16 cellular contexts compared by ENCODE assay signal in genomic region chr6:80535914-80536565, GRCh38.
DNase-seq lines count a peak whose midpoint lies in the region; ATAC-seq and TF ChIP-seq lines count a peak whose summit lies in the region.
"Had no signal": no experiment of that assay in that cellular context is flagged by ENCODE, and none has a peak within 500 bp of the region (broad histone marks: within the 10 kb centered on the region; RNA-seq: fewer than 3 reads in every experiment).

No MANE protein-coding gene starts in this region.

- no peak overlapping the region for H3K9ac ChIP-seq in H9 (ENCODE audit: extremely low read depth, insufficient read length, low read length)

- H3K18ac ChIP-seq in H9 (ENCODE audit: insufficient read length, low read depth, low read length): no peak overlapping the region

- H3K79me2 ChIP-seq in H9 (ENCODE audit: insufficient read depth, low read length): no peaks in the 10 kb centered on the region

- H2BK20ac ChIP-seq in H9 (ENCODE audit: low read depth, low read length, poor library complexity, severe bottlenecking): no peak overlapping the region

- no peaks in the 10 kb centered on the region for H3K27me3 ChIP-seq in H9 (ENCODE audit: insufficient read depth, low read length)
- H3K27me3 ChIP-seq: BE2C had no signal

- H2AK5ac ChIP-seq in H9 (ENCODE audit: insufficient read length, low read length): no peak overlapping the region

- no peak overlapping the region for H2BK12ac ChIP-seq in H9 (ENCODE audit: insufficient read length, low read depth, low read length)

- H3K9me3 Mint-ChIP-seq in activated CD8-positive, alpha-beta T cell treated with anti-CD3 and anti-CD28 coated beads, Interleukin-2, amount 10 ng/mL, durations not matched to agents 7 days and 5 days (ENCODE audit: insufficient read depth): peaks cover 7% of the 10 kb centered on the region
- H3K9me3 Mint-ChIP-seq in activated CD8-positive, alpha-beta T cell treated with anti-CD3 and anti-CD28 coated beads for 36 hours: peaks cover 3% of the 10 kb centered on the region
- H3K9me3 Mint-ChIP-seq in effector memory CD8-positive, alpha-beta T cell: peaks cover 0 to 6% of the 10 kb centered on the region in 2 donors
- H3K9me3 Mint-ChIP-seq in H9: peaks cover 6% of the 10 kb centered on the region in 2 experiments

- intact Hi-C loops in activated CD8-positive, alpha-beta T cell treated with anti-CD3 and anti-CD28 coated beads for 36 hours (cut with micrococcal nuclease): no loop called here

- no peak overlapping the region for H3K4me2 ChIP-seq in H9 (ENCODE audit: insufficient read depth, insufficient read length, low read length)

- H3K36me3 Mint-ChIP-seq in activated CD8-positive, alpha-beta T cell treated with anti-CD3 and anti-CD28 coated beads, Interleukin-2, amount 10 ng/mL, durations not matched to agents 7 days and 5 days (ENCODE audit: low read depth): peaks cover 2% of the 10 kb centered on the region
- no peaks in the 10 kb centered on the region for H3K36me3 Mint-ChIP-seq in activated CD8-positive, alpha-beta T cell treated with anti-CD3 and anti-CD28 coated beads for 36 hours (ENCODE audit: low read depth)
- no peaks in the 10 kb centered on the region for H3K36me3 Mint-ChIP-seq in effector memory CD8-positive, alpha-beta T cell (ENCODE audit: insufficient read depth)
- peaks cover 0 to 17% (median 11%) of the 10 kb centered on the region in 3 experiments; a peak in 3 of 7 replicates for H3K36me3 Mint-ChIP-seq in H9 (ENCODE audit: insufficient read depth in 1 of 3, low read depth in 3 of 3)

- H3K23me2 ChIP-seq in H9 (ENCODE audit: insufficient read length, low read depth, low read length, poor library complexity, severe bottlenecking): no peaks in the 10 kb centered on the region

- H3K4me1 ChIP-seq in H9 (ENCODE audit: insufficient read depth, low read length): no peaks in the 10 kb centered on the region
- H3K4me1 ChIP-seq: BE2C had no signal

- H4K91ac ChIP-seq in H9 (ENCODE audit: insufficient read length, low read depth, low read length): no peak overlapping the region

- POLR2A ChIA-PET in activated CD8-positive, alpha-beta T cell treated with anti-CD3 and anti-CD28 coated beads, Interleukin-2, amount 10 ng/mL, durations not matched to agents 7 days and 5 days (lab: Charles Lee): no interaction called here
- POLR2A ChIA-PET in activated CD8-positive, alpha-beta T cell treated with anti-CD3 and anti-CD28 coated beads for 36 hours (lab: Charles Lee): interaction anchor here (0.7 kb wide), 1 partner anchor 10 kb away, joined by 4 read pairs; no protein-coding TSS in a partner anchor

- no peak overlapping the region for H2BK120ac ChIP-seq in H9 (ENCODE audit: low read depth, low read length, poor library complexity, severe bottlenecking)

- CTCF ChIA-PET in activated CD8-positive, alpha-beta T cell treated with anti-CD3 and anti-CD28 coated beads, Interleukin-2, amount 10 ng/mL, durations not matched to agents 7 days and 5 days (lab: Charles Lee): interaction anchor here (1.0 kb wide), 1 partner anchor 13 kb away, joined by 3 read pairs; no protein-coding TSS in a partner anchor
- CTCF ChIA-PET in activated CD8-positive, alpha-beta T cell treated with anti-CD3 and anti-CD28 coated beads for 36 hours (lab: Charles Lee): no interaction called here

- no peaks in the 10 kb centered on the region for H4K20me1 ChIP-seq in H9 (ENCODE audit: control insufficient read depth, insufficient read depth, insufficient read length)

- H3K27me3 Mint-ChIP-seq in activated CD8-positive, alpha-beta T cell treated with anti-CD3 and anti-CD28 coated beads, Interleukin-2, amount 10 ng/mL, durations not matched to agents 7 days and 5 days (ENCODE audit: low read depth): no peaks in the 10 kb centered on the region
- peaks cover 5% of the 10 kb centered on the region for H3K27me3 Mint-ChIP-seq in activated CD8-positive, alpha-beta T cell treated with anti-CD3 and anti-CD28 coated beads for 36 hours
- peaks cover 0 to 9% of the 10 kb centered on the region in 2 donors for H3K27me3 Mint-ChIP-seq in effector memory CD8-positive, alpha-beta T cell
- peaks cover 2% of the 10 kb centered on the region; the same call in 1 of the 2 replicates for H3K27me3 Mint-ChIP-seq in H9 (ENCODE audit: low read depth)
- H3K27me3 Mint-ChIP-seq: dendritic cell treated with granulocyte-macrophage colony-stimulating factor and Interleukin-4, amounts not matched to agents 40 ng/mL and 50 ng/mL, for 4 days had no signal

- H3T11ph ChIP-seq in H9 (ENCODE audit: low read length): no peak overlapping the region

- no peak overlapping the region for H3K4ac ChIP-seq in H9 (ENCODE audit: low read depth, low read length)

- DNase-seq in activated CD8-positive, alpha-beta T cell treated with anti-CD3 and anti-CD28 coated beads, Interleukin-2, amount 10 ng/mL, durations not matched to agents 7 days and 5 days: no peak
- DNase-seq in activated CD8-positive, alpha-beta T cell treated with anti-CD3 and anti-CD28 coated beads for 36 hours: no peak
- DNase-seq in NCI-H2171 (lab: John Stamatoyannopoulos, UW) (peak; percentile 2), epithelial cell of esophagus (ENCODE audit: low read depth) (peak; percentile 89), skeletal muscle cell (ENCODE audit: low read depth) (peak; percentile 60), T-helper 1 cell (no peak), H9 (no peak)
- DNase-seq in effector memory CD8-positive, alpha-beta T cell: no peak
- DNase-seq: BE2C; KG1; NCI-H2081; NK-92 treated with Interleukin-12 subunit alpha and Interleukin-12 subunit beta, amount 100 ng/mL, for 24 hours; posterior cingulate gyrus had no signal

- no peak overlapping the region for H4K8ac ChIP-seq in H9 (replicated peaks; ENCODE audit: insufficient read length, low read depth, low read length)

- H2BK15ac ChIP-seq in H9 (ENCODE audit: low read depth, low read length): no peak overlapping the region

- no peak overlapping the region for H3K23ac ChIP-seq in H9 (ENCODE audit: insufficient read length, low read depth, low read length)

- H3K56ac ChIP-seq in H9 (ENCODE audit: insufficient read length, low read depth, low read length): no peak overlapping the region

- no peak overlapping the region for H4K5ac ChIP-seq in H9 (ENCODE audit: insufficient read length, low read depth, low read length)

- no peaks in the 10 kb centered on the region for H3K9me3 ChIP-seq in H9 (ENCODE audit: control insufficient read depth, low read depth, low read length)
- H3K9me3 ChIP-seq: BE2C had no signal

- H3K4me3 ChIP-seq in epithelial cell of esophagus (ENCODE audit: low read length) (no peak overlapping the region), skeletal muscle cell (ENCODE audit: low read depth, low read length) (no peak overlapping the region)
- H3K4me3 ChIP-seq: SK-N-MC had no signal

- no peak overlapping the region for H2BK5ac ChIP-seq in H9 (ENCODE audit: insufficient read length, low read length)

- no peaks in the 10 kb centered on the region for H3K4me1 Mint-ChIP-seq in activated CD8-positive, alpha-beta T cell treated with anti-CD3 and anti-CD28 coated beads, Interleukin-2, amount 10 ng/mL, durations not matched to agents 7 days and 5 days (ENCODE audit: low read depth)
- peaks cover under 1% of the 10 kb centered on the region for H3K4me1 Mint-ChIP-seq in activated CD8-positive, alpha-beta T cell treated with anti-CD3 and anti-CD28 coated beads for 36 hours (ENCODE audit: low read depth)
- no peaks in the 10 kb centered on the region for H3K4me1 Mint-ChIP-seq in effector memory CD8-positive, alpha-beta T cell (ENCODE audit: low read depth in 2 of 2)
- no peaks in the 10 kb centered on the region; a peak in 1 of 4 replicates for H3K4me1 Mint-ChIP-seq in H9

- peak overlapping the region; percentile 55 for H3K27ac Mint-ChIP-seq in activated CD8-positive, alpha-beta T cell treated with anti-CD3 and anti-CD28 coated beads, Interleukin-2, amount 10 ng/mL, durations not matched to agents 7 days and 5 days
- no peak overlapping the region for H3K27ac Mint-ChIP-seq in activated CD8-positive, alpha-beta T cell treated with anti-CD3 and anti-CD28 coated beads for 36 hours
- no peak overlapping the region for H3K27ac Mint-ChIP-seq in effector memory CD8-positive, alpha-beta T cell
- H3K27ac Mint-ChIP-seq in H9: no peak overlapping the region
- H3K27ac Mint-ChIP-seq: dendritic cell treated with granulocyte-macrophage colony-stimulating factor and Interleukin-4, amounts not matched to agents 40 ng/mL and 50 ng/mL, for 4 days; mesothelial cell of epicardium had no signal

- H2AFZ ChIP-seq in H9 (ENCODE audit: low read length): no peak overlapping the region

- no peak overlapping the region for H3K14ac ChIP-seq in H9 (ENCODE audit: insufficient read depth, low read length)

- no peaks in the 10 kb centered on the region for H3K79me1 ChIP-seq in H9 (ENCODE audit: insufficient read depth, low read depth, low read length, poor library complexity, severe bottlenecking)

- no peak for TF ChIP-seq CTCF in activated CD8-positive, alpha-beta T cell treated with anti-CD3 and anti-CD28 coated beads for 36 hours (IDR thresholded peaks at IDR 0.05)
- no peak for TF ChIP-seq CTCF in epithelial cell of esophagus (IDR thresholded peaks at IDR 0.05; ENCODE audit: insufficient read depth, low read depth, low read length, missing control alignments)
- TF ChIP-seq CTCF in H9 (conservative IDR thresholded peaks at IDR 0.05): no peak

- no peak overlapping the region for H3K4me3 Mint-ChIP-seq in activated CD8-positive, alpha-beta T cell treated with anti-CD3 and anti-CD28 coated beads, Interleukin-2, amount 10 ng/mL, durations not matched to agents 7 days and 5 days
- no peak overlapping the region for H3K4me3 Mint-ChIP-seq in activated CD8-positive, alpha-beta T cell treated with anti-CD3 and anti-CD28 coated beads for 36 hours
- H3K4me3 Mint-ChIP-seq in effector memory CD8-positive, alpha-beta T cell: no peak overlapping the region
- H3K4me3 Mint-ChIP-seq in H9: no peak overlapping the region
- H3K4me3 Mint-ChIP-seq: dendritic cell treated with granulocyte-macrophage colony-stimulating factor and Interleukin-4, amounts not matched to agents 40 ng/mL and 50 ng/mL, for 4 days; mesothelial cell of epicardium had no signal

- WGBS in H9 (ENCODE audit: extremely low coverage, insufficient read length, low lambda C conversion rate): no CpG with 5 or more reads among the region's 1 CpG

- ATAC-seq in activated CD8-positive, alpha-beta T cell treated with anti-CD3 and anti-CD28 coated beads, Interleukin-2, amount 10 ng/mL, durations not matched to agents 7 days and 5 days: no peak
- ATAC-seq in activated CD8-positive, alpha-beta T cell treated with anti-CD3 and anti-CD28 coated beads for 36 hours: no peak
- ATAC-seq in effector memory CD8-positive, alpha-beta T cell (replicated peaks): no peak

- no peak overlapping the region for H3K27ac ChIP-seq in H9 (ENCODE audit: insufficient read length, low read depth, low read length)
- H3K27ac ChIP-seq: SK-N-MC had no signal

Comparison
In these comparisons a context has a peak if more than half of its experiments do, and no peak if none do; other contexts are left out.
1. DNase-seq: peak in NCI-H2171 (single experiment), epithelial cell of esophagus (single experiment) and skeletal muscle cell (single experiment); none in activated CD8-positive, alpha-beta T cell treated with anti-CD3 and anti-CD28 coated beads, Interleukin-2, amount 10 ng/mL, durations not matched to agents 7 days and 5 days (single experiment), activated CD8-positive, alpha-beta T cell treated with anti-CD3 and anti-CD28 coated beads for 36 hours (single experiment), T-helper 1 cell (0 of 5), effector memory CD8-positive, alpha-beta T cell (0 of 3) and H9 (single experiment).